1 cellular context compared by ENCODE assay signal in genomic region chr13:96821381-96821780, GRCh38.
TF ChIP-seq lines count a peak whose summit lies in the region.

No MANE protein-coding gene starts in this region.

TF ChIP-seq in SK-N-SH, 30 proteins besides CTCF, POLR2A, EP300 and RAD21 (continued from another document):
- TF ChIP-seq USF2 (IDR thresholded peaks at IDR 0.05; ENCODE audit: borderline replicate concordance, low read depth, low read length) (no peak), FOSL2 (IDR thresholded peaks at IDR 0.05; ENCODE audit: borderline replicate concordance, low read depth) (no peak), TEAD4 (IDR thresholded peaks at IDR 0.05; ENCODE audit: borderline replicate concordance, insufficient read depth) (no peak), REST (IDR thresholded peaks at IDR 0.05; ENCODE audit: low read depth, low read length) (no peak), SMC3 (IDR thresholded peaks at IDR 0.05; ENCODE audit: low read depth, low read length) (no peak), FOXM1 (IDR thresholded peaks at IDR 0.05; ENCODE audit: low read depth) (no peak), MEF2A (IDR thresholded peaks at IDR 0.05; ENCODE audit: borderline replicate concordance, low read depth) (no peak), RFX5 (IDR thresholded peaks at IDR 0.05; ENCODE audit: low read length) (no peak), RXRA (IDR thresholded peaks at IDR 0.05; ENCODE audit: borderline replicate concordance, low read depth) (no peak), GABPA (IDR thresholded peaks at IDR 0.05; ENCODE audit: low read depth) (no peak)
